ENCODE assay signal across 9 cellular contexts in the genomic region with DNA sequence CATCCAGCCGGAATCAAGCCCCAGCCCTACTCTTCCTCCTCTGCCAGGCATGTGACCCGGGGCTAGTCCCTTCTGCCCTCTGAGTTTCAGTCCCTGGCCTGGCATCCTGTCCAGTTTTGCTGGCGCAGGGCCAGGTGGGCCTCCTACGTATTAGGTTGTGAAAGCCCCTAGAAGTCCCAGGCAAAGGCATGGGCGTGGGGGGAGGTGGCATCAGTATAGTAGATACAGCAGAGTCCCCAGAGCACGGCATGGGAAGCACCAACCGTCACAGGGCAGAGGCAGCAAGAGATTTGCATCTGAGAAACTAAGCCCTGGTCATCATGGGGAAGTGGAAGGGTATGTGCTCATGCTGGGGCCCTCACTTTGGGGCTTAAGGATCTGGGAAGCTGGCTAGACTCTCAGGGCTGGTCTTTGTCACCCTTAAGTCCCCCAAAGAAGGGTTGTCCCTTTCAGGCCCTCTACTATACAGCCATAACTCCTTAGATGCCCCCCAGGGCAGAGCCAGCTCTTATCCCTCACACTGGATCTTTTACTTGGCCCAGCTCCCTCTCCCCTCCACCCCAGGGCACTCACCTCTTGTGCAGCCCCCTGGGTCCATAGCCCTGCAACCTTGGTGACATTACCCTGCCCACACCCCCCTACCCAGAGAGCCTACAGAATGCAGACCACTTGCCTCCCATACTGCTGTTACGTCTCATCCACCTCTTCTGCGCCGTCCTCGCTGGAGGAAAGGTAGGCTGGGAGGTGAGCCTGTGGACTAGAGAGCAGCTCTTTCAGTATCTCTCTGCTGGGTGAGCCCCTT. TPM values are rescaled to one million over a fixed set of nuclear protein-coding genes. Genes with fewer than 3 reads are reported as not detected.
DNase-seq lines count a peak whose midpoint lies in the region; ATAC-seq lines count a peak whose summit lies in the region.
"Had no signal": no experiment of that assay in that cellular context is flagged by ENCODE, and none has a peak within 500 bp of the region (broad histone marks: within the 10 kb centered on the region; RNA-seq: fewer than 3 reads in every experiment).

No MANE protein-coding gene starts in this region.

- H3K4me3 Mint-ChIP-seq in activated naive CD4-positive, alpha-beta T cell treated with anti-CD3 and anti-CD28 coated beads, Interleukin-2, amount 10 ng/mL, durations not matched to agents 7 days and 5 days: no peak overlapping the region
- no peak overlapping the region for H3K4me3 Mint-ChIP-seq in activated naive CD4-positive, alpha-beta T cell treated with anti-CD3 and anti-CD28 coated beads for 36 hours
- peak overlapping the region; percentile 41 for H3K4me3 Mint-ChIP-seq in dendritic cell treated with granulocyte-macrophage colony-stimulating factor and Interleukin-4, amounts not matched to agents 40 ng/mL and 50 ng/mL, for 4 days

- peak overlapping the region; percentile 39 for H3K27ac ChIP-seq in thymus (ENCODE audit: low read depth)

- no peaks in the 10 kb centered on the region for H3K27me3 Mint-ChIP-seq in activated naive CD4-positive, alpha-beta T cell treated with anti-CD3 and anti-CD28 coated beads, Interleukin-2, amount 10 ng/mL, durations not matched to agents 7 days and 5 days
- no peaks in the 10 kb centered on the region for H3K27me3 Mint-ChIP-seq in activated naive CD4-positive, alpha-beta T cell treated with anti-CD3 and anti-CD28 coated beads for 36 hours (ENCODE audit: low read depth)
- H3K27me3 Mint-ChIP-seq in dendritic cell treated with granulocyte-macrophage colony-stimulating factor and Interleukin-4, amounts not matched to agents 40 ng/mL and 50 ng/mL, for 4 days: no peaks in the 10 kb centered on the region

- H3K4me1 ChIP-seq in thymus (ENCODE audit: control insufficient read depth, insufficient read depth, low read length): peaks cover 25% of the 10 kb centered on the region

- ATAC-seq in HG03045 (IDR thresholded peaks at IDR 0.05; ENCODE audit: unreplicated experiment): peak; percentile 43

- peaks cover 58% of the 10 kb centered on the region for H3K36me3 Mint-ChIP-seq in activated naive CD4-positive, alpha-beta T cell treated with anti-CD3 and anti-CD28 coated beads, Interleukin-2, amount 10 ng/mL, durations not matched to agents 7 days and 5 days
- peaks cover 8% of the 10 kb centered on the region for H3K36me3 Mint-ChIP-seq in activated naive CD4-positive, alpha-beta T cell treated with anti-CD3 and anti-CD28 coated beads for 36 hours (ENCODE audit: low read depth)
- peaks cover 63% of the 10 kb centered on the region for H3K36me3 Mint-ChIP-seq in dendritic cell treated with granulocyte-macrophage colony-stimulating factor and Interleukin-4, amounts not matched to agents 40 ng/mL and 50 ng/mL, for 4 days (ENCODE audit: low read depth)

- no peaks in the 10 kb centered on the region for H3K9me3 ChIP-seq in thymus (ENCODE audit: control insufficient read depth)

- H3K36me3 ChIP-seq in thymus (ENCODE audit: control insufficient read depth, insufficient read depth): peaks cover 18% of the 10 kb centered on the region

- 96% methylated on average over 11 of the region's 11 CpGs for WGBS in thymus

- no peaks in the 10 kb centered on the region for H3K27me3 ChIP-seq in thymus (ENCODE audit: control insufficient read depth, insufficient read depth)

- no peak for DNase-seq in activated naive CD4-positive, alpha-beta T cell treated with anti-CD3 and anti-CD28 coated beads, Interleukin-2, amount 10 ng/mL, durations not matched to agents 7 days and 5 days
- DNase-seq in activated naive CD4-positive, alpha-beta T cell treated with anti-CD3 and anti-CD28 coated beads for 36 hours: no peak
- DNase-seq in NCI-H187 (lab: John Stamatoyannopoulos, UW) (no peak), GOT3 (lab: John Stamatoyannopoulos, UW) (no peak)
- no peak for DNase-seq in stimulated activated CD4-positive, alpha-beta T cell treated with anti-CD3 and anti-CD28 coated beads, Interleukin-15, amount 100 ng/mL, for 24 hours
- DNase-seq: NCI-H1436 treated with DMSO at 0.1 percent for 48 hours had no signal

- peaks cover 52% of the 10 kb centered on the region for H3K4me1 Mint-ChIP-seq in activated naive CD4-positive, alpha-beta T cell treated with anti-CD3 and anti-CD28 coated beads, Interleukin-2, amount 10 ng/mL, durations not matched to agents 7 days and 5 days
- peaks cover 37% of the 10 kb centered on the region for H3K4me1 Mint-ChIP-seq in activated naive CD4-positive, alpha-beta T cell treated with anti-CD3 and anti-CD28 coated beads for 36 hours (ENCODE audit: low read depth)
- H3K4me1 Mint-ChIP-seq in dendritic cell treated with granulocyte-macrophage colony-stimulating factor and Interleukin-4, amounts not matched to agents 40 ng/mL and 50 ng/mL, for 4 days (ENCODE audit: low read depth): peaks cover 73% of the 10 kb centered on the region

- no peak overlapping the region for H3K4me3 ChIP-seq in thymus (ENCODE audit: low read length)

- H3K9me3 Mint-ChIP-seq in activated naive CD4-positive, alpha-beta T cell treated with anti-CD3 and anti-CD28 coated beads, Interleukin-2, amount 10 ng/mL, durations not matched to agents 7 days and 5 days: no peaks in the 10 kb centered on the region
- H3K9me3 Mint-ChIP-seq in activated naive CD4-positive, alpha-beta T cell treated with anti-CD3 and anti-CD28 coated beads for 36 hours: no peaks in the 10 kb centered on the region
- H3K9me3 Mint-ChIP-seq in dendritic cell treated with granulocyte-macrophage colony-stimulating factor and Interleukin-4, amounts not matched to agents 40 ng/mL and 50 ng/mL, for 4 days: no peaks in the 10 kb centered on the region

- peak overlapping the region; percentile 45 for H3K27ac Mint-ChIP-seq in activated naive CD4-positive, alpha-beta T cell treated with anti-CD3 and anti-CD28 coated beads, Interleukin-2, amount 10 ng/mL, durations not matched to agents 7 days and 5 days
- no peak overlapping the region for H3K27ac Mint-ChIP-seq in activated naive CD4-positive, alpha-beta T cell treated with anti-CD3 and anti-CD28 coated beads for 36 hours
- H3K27ac Mint-ChIP-seq in dendritic cell treated with granulocyte-macrophage colony-stimulating factor and Interleukin-4, amounts not matched to agents 40 ng/mL and 50 ng/mL, for 4 days: peak overlapping the region; percentile 80

- intact Hi-C loops in activated naive CD4-positive, alpha-beta T cell treated with anti-CD3 and anti-CD28 coated beads for 36 hours (cut with micrococcal nuclease): no loop called here
- intact Hi-C loops in dendritic cell treated with granulocyte-macrophage colony-stimulating factor and Interleukin-4, amounts not matched to agents 40 ng/mL and 50 ng/mL, for 4 days (cut with micrococcal nuclease): loop anchor here (10.0 kb wide), 1 partner anchor 286 kb away; a partner anchor contains a TSS

- CTCF ChIA-PET in activated naive CD4-positive, alpha-beta T cell treated with anti-CD3 and anti-CD28 coated beads, Interleukin-2, amount 10 ng/mL, durations not matched to agents 7 days and 5 days (lab: Charles Lee): no interaction called here
- CTCF ChIA-PET in activated naive CD4-positive, alpha-beta T cell treated with anti-CD3 and anti-CD28 coated beads for 36 hours (lab: Charles Lee): no interaction called here

RNA-seq across cellular contexts. Expression of a gene that starts 11.3 kb away (rescaled TPM):
- total RNA-seq in activated naive CD4-positive, alpha-beta T cell treated with anti-CD3 and anti-CD28 coated beads for 36 hours: 10 to 100 TPM; 85.0 to 92.4 TPM
- 83.6 TPM for polyA plus RNA-seq in thymus

RNA-seq across cellular contexts. Expression of a gene that starts 14.2 kb away (rescaled TPM):
- 10 to 100 TPM; 37.6 to 43.0 TPM for total RNA-seq in activated naive CD4-positive, alpha-beta T cell treated with anti-CD3 and anti-CD28 coated beads for 36 hours
- polyA plus RNA-seq in thymus: 83.9 TPM
